25 cellular contexts compared by ENCODE assay signal in the genomic region with DNA sequence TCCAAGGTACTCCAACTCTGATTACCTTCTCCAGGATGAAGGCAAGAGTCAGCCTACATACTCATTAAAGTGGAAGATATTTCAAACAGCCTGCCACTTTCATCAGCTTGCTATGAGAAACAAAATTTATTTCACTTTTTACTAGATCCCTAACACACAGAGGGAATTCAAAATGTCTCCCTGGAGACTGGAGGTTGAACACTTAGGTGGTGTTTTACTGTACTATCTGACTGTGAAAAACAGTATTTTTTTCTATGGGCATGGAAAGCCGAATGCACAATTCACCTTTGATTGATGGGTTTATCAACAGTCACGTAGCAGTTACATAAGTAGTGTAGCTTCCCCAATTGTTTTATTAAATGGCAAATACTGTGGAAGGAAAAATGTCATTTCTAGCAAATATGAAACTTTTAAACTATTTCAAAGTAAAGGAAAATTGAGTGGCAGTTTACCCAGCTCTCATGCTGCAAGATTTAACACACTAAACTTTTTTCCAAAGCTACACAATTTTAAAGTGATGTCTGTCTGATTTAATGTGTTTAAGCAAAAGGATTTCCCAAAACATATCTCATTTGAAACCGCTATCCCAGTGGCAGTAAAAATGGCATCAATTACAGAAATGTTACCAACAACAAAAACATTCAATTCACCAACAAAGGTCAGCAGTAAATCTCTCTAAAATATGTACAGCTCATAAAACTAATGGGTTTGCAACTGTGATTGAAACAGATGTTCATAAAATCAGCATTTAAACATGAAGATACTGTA.
"Had no signal": no experiment of that assay in that cellular context is flagged by ENCODE, and none has a peak within 500 bp of the region (broad histone marks: within the 10 kb centered on the region; RNA-seq: fewer than 3 reads in every experiment).

No MANE protein-coding gene starts in this region.

- H3K4me1 ChIP-seq: body of pancreas, spleen had no signal

- H3K36me3 ChIP-seq: spleen, tibial nerve had no signal

- ATAC-seq: activated T-cell treated with anti-CD3 and anti-CD28 coated beads, Interleukin-2, amount 50 U/mL, for 72 hours; body of pancreas; left cardiac atrium; right cardiac atrium had no signal

- DNase-seq: activated CD4-positive, alpha-beta T cell treated with anti-CD3 and anti-CD28 coated beads for 4 hours; activated CD4-positive, alpha-beta T cell treated with anti-CD3 and anti-CD28 coated beads, Interleukin-2, amount 50 U/mL, for 4 hours; activated CD4-positive, CD25-positive, alpha-beta regulatory T cell; activated effector memory CD4-positive, alpha-beta T cell treated with Interleukin-2 at 50 U/mL for 16 hours; activated naive CD4-positive, alpha-beta T cell treated with Interleukin-2 at 50 U/mL for 16 hours; activated T-cell treated with anti-CD3 and anti-CD28 coated beads for 4 hours; activated T-cell treated with anti-CD3 and anti-CD28 coated beads, Interleukin-2, amount 50 U/mL, for 72 hours; anterior cingulate cortex; body of pancreas; cerebellar nuclear complex; dorsolateral prefrontal cortex; effector memory CD4-positive, alpha-beta T cell; erythroblast; foreskin fibroblast; hippocampal formation; left cardiac atrium; mammary epithelial cell; naive B cell; occipital lobe; right cardiac atrium; spleen; stimulated activated CD4-positive, alpha-beta T cell treated with anti-CD3 and anti-CD28 coated beads, Interleukin-2, amount 100 ng/mL, for 48 hours; stimulated activated naive CD4-positive, alpha-beta T cell treated with Interleukin-2 at 50 U/mL for 16 hours had no signal

- H3K9me3 ChIP-seq: body of pancreas, tibial nerve had no signal

- H3K4me3 ChIP-seq: body of pancreas, coronary artery, dorsolateral prefrontal cortex, spleen, tibial nerve had no signal

- H3K27me3 ChIP-seq: body of pancreas, dorsolateral prefrontal cortex, spleen, tibial nerve had no signal

- H3K27ac ChIP-seq: body of pancreas, coronary artery, dorsolateral prefrontal cortex, spleen, tibial nerve had no signal
